ENCODE assay signal across 1 cellular context in the genomic region with DNA sequence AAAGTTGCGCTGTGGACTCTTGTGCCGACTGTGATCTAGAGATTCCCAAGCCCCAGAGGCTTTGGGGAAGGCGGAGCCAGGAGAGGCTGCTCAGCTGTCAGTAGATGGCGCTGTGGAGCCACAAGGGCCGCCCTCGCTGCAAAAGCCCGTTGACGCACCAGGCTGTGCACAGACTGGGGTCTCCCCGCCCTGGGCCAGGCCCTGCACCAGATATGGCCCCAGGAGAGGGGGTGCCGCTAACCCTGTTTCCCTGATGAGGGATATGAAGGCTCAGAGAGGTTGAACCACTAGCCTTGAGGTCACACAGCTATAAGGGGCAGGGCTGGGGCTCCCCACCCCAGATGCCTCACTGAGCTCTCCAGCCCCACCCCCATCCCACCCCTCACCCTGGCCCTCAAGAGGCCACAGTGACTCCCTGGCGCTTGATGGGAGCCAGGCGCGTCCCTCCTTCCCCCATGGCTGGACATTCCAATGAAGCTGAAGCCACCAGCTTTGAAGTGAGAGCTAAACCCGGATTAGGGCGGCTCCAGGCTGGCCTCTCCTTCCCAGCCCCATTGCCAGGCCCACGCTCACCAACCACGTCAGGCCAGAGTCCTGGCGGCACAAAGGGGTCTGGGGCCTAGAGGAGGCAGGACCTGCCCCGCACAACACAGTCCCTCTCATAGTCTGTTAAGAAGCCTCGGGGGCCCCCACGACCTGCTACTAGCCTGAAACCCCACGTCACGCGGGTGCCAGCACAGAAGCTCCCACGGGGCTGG.
TF ChIP-seq lines count a peak whose summit lies in the region.

No MANE protein-coding gene starts in this region.

TF ChIP-seq in HEK293, 187 proteins besides CTCF, POLR2A, EP300 and RAD21 (continued from another document):
- TF ChIP-seq GFI1B (tag by site-specific recombination; IDR thresholded peaks at IDR 0.05) = no peak
- no peak for TF ChIP-seq ZNF571 (tag by site-specific recombination; IDR thresholded peaks at IDR 0.05)
- TF ChIP-seq ZNF133 (tag by site-specific recombination; IDR thresholded peaks at IDR 0.05) = no peak
- TF ChIP-seq ZNF114 (tag by site-specific recombination; IDR thresholded peaks at IDR 0.05) = no peak
- TF ChIP-seq, protein P1, sequence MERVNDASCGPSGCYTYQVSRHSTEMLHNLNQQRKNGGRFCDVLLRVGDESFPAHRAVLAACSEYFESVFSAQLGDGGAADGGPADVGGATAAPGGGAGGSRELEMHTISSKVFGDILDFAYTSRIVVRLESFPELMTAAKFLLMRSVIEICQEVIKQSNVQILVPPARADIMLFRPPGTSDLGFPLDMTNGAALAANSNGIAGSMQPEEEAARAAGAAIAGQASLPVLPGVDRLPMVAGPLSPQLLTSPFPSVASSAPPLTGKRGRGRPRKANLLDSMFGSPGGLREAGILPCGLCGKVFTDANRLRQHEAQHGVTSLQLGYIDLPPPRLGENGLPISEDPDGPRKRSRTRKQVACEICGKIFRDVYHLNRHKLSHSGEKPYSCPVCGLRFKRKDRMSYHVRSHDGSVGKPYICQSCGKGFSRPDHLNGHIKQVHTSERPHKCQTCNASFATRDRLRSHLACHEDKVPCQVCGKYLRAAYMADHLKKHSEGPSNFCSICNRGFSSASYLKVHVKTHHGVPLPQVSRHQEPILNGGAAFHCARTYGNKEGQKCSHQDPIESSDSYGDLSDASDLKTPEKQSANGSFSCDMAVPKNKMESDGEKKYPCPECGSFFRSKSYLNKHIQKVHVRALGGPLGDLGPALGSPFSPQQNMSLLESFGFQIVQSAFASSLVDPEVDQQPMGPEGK (tag by site-specific recombination; IDR thresholded peaks at IDR 0.05) = 0 out of 2 replicates have a peak, but pooled peaks have one; percentile 24
- TF ChIP-seq ZNF626 (tag by site-specific recombination; IDR thresholded peaks at IDR 0.05) = no peak
- no peak for TF ChIP-seq ZIC2 (tag by site-specific recombination; IDR thresholded peaks at IDR 0.05)
- TF ChIP-seq, protein P2, sequence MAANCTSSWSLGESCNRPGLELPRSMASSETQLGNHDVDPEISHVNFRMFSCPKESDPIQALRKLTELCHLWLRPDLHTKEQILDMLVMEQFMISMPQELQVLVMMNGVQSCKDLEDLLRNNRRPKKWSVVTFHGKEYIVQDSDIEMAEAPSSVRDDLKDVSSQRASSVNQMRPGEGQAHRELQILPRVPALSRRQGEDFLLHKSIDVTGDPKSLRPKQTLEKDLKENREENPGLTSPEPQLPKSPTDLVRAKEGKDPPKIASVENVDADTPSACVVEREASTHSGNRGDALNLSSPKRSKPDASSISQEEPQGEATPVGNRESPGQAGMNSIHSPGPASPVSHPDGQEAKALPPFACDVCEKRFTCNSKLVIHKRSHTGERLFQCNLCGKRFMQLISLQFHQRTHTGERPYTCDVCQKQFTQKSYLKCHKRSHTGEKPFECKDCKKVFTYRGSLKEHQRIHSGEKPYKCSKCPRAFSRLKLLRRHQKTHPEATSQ (tag by site-specific recombination; IDR thresholded peaks at IDR 0.05) = no peak
- TF ChIP-seq, protein P3, sequence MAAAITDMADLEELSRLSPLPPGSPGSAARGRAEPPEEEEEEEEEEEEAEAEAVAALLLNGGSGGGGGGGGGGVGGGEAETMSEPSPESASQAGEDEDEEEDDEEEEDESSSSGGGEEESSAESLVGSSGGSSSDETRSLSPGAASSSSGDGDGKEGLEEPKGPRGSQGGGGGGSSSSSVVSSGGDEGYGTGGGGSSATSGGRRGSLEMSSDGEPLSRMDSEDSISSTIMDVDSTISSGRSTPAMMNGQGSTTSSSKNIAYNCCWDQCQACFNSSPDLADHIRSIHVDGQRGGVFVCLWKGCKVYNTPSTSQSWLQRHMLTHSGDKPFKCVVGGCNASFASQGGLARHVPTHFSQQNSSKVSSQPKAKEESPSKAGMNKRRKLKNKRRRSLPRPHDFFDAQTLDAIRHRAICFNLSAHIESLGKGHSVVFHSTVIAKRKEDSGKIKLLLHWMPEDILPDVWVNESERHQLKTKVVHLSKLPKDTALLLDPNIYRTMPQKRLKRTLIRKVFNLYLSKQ (tag by site-specific recombination; IDR thresholded peaks at IDR 0.05; ENCODE audit: borderline replicate concordance) = no peak
- TF ChIP-seq ZNF140 (tag by site-specific recombination; IDR thresholded peaks at IDR 0.05) = no peak
- TF ChIP-seq ZNF654 (tag by site-specific recombination; IDR thresholded peaks at IDR 0.05; ENCODE audit: low read depth) = peak; percentile 93
- TF ChIP-seq MYNN (tag by site-specific recombination; IDR thresholded peaks at IDR 0.05; ENCODE audit: borderline replicate concordance) = no peak
- TF ChIP-seq ZNF112 (tag by site-specific recombination; IDR thresholded peaks at IDR 0.05) = no peak
- TF ChIP-seq ZNF274 (IDR thresholded peaks at IDR 0.05; ENCODE audit: low read length) = no peak
- TF ChIP-seq ZNF274 (tag by site-specific recombination; IDR thresholded peaks at IDR 0.05; ENCODE audit: borderline replicate concordance) = no peak
- no peak for TF ChIP-seq BCL11A (tag by site-specific recombination; IDR thresholded peaks at IDR 0.05; ENCODE audit: low read depth)
- TF ChIP-seq ZNF768 (tag by site-specific recombination; IDR thresholded peaks at IDR 0.05) = peak; percentile 36; the same call in 1 of the 2 replicates
- TF ChIP-seq, protein P4, sequence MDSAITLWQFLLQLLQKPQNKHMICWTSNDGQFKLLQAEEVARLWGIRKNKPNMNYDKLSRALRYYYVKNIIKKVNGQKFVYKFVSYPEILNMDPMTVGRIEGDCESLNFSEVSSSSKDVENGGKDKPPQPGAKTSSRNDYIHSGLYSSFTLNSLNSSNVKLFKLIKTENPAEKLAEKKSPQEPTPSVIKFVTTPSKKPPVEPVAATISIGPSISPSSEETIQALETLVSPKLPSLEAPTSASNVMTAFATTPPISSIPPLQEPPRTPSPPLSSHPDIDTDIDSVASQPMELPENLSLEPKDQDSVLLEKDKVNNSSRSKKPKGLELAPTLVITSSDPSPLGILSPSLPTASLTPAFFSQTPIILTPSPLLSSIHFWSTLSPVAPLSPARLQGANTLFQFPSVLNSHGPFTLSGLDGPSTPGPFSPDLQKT (IDR thresholded peaks at IDR 0.05; ENCODE audit: borderline replicate concordance, low read depth, low read length) = no peak
- no peak for TF ChIP-seq SP2 (tag by site-specific recombination; IDR thresholded peaks at IDR 0.05)
- TF ChIP-seq ZNF175 (tag by site-specific recombination; IDR thresholded peaks at IDR 0.05) = no peak
- TF ChIP-seq, protein P5, sequence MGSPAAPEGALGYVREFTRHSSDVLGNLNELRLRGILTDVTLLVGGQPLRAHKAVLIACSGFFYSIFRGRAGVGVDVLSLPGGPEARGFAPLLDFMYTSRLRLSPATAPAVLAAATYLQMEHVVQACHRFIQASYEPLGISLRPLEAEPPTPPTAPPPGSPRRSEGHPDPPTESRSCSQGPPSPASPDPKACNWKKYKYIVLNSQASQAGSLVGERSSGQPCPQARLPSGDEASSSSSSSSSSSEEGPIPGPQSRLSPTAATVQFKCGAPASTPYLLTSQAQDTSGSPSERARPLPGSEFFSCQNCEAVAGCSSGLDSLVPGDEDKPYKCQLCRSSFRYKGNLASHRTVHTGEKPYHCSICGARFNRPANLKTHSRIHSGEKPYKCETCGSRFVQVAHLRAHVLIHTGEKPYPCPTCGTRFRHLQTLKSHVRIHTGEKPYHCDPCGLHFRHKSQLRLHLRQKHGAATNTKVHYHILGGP (tag by site-specific recombination; IDR thresholded peaks at IDR 0.05) = no peak
- TF ChIP-seq, protein P6, sequence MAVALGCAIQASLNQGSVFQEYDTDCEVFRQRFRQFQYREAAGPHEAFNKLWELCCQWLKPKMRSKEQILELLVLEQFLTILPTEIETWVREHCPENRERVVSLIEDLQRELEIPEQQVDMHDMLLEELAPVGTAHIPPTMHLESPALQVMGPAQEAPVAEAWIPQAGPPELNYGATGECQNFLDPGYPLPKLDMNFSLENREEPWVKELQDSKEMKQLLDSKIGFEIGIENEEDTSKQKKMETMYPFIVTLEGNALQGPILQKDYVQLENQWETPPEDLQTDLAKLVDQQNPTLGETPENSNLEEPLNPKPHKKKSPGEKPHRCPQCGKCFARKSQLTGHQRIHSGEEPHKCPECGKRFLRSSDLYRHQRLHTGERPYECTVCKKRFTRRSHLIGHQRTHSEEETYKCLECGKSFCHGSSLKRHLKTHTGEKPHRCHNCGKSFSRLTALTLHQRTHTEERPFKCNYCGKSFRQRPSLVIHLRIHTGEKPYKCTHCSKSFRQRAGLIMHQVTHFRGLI (tag by site-specific recombination; IDR thresholded peaks at IDR 0.05) = no peak
- no peak for TF ChIP-seq ZNF354C (tag by site-specific recombination; IDR thresholded peaks at IDR 0.05; ENCODE audit: borderline replicate concordance, low read depth)
- TF ChIP-seq ZNF341 (tag by site-specific recombination; IDR thresholded peaks at IDR 0.05; ENCODE audit: low read depth) = peak; percentile 92
- 0 out of 2 replicates have a peak, but pooled peaks have one; percentile 31 for TF ChIP-seq SP7 (tag by site-specific recombination; IDR thresholded peaks at IDR 0.05)
- 0 out of 2 replicates have a peak, but pooled peaks have one; percentile 35 for TF ChIP-seq KLF16 (tag by site-specific recombination; IDR thresholded peaks at IDR 0.05)
- peak; percentile 45; the same call in 1 of the 2 replicates for TF ChIP-seq ZNF10 (tag by site-specific recombination; IDR thresholded peaks at IDR 0.05)
- TF ChIP-seq ZXDB (tag by site-specific recombination; IDR thresholded peaks at IDR 0.05) = peak; percentile 45; the same call in 1 of the 2 replicates
- TF ChIP-seq, protein P7, sequence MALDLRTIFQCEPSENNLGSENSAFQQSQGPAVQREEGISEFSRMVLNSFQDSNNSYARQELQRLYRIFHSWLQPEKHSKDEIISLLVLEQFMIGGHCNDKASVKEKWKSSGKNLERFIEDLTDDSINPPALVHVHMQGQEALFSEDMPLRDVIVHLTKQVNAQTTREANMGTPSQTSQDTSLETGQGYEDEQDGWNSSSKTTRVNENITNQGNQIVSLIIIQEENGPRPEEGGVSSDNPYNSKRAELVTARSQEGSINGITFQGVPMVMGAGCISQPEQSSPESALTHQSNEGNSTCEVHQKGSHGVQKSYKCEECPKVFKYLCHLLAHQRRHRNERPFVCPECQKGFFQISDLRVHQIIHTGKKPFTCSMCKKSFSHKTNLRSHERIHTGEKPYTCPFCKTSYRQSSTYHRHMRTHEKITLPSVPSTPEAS (tag by site-specific recombination; IDR thresholded peaks at IDR 0.05) = no peak
- 0 out of 2 replicates have a peak, but pooled peaks have one; percentile 39 for TF ChIP-seq ZSCAN30 (tag by site-specific recombination; IDR thresholded peaks at IDR 0.05)
- TF ChIP-seq, protein P8, sequence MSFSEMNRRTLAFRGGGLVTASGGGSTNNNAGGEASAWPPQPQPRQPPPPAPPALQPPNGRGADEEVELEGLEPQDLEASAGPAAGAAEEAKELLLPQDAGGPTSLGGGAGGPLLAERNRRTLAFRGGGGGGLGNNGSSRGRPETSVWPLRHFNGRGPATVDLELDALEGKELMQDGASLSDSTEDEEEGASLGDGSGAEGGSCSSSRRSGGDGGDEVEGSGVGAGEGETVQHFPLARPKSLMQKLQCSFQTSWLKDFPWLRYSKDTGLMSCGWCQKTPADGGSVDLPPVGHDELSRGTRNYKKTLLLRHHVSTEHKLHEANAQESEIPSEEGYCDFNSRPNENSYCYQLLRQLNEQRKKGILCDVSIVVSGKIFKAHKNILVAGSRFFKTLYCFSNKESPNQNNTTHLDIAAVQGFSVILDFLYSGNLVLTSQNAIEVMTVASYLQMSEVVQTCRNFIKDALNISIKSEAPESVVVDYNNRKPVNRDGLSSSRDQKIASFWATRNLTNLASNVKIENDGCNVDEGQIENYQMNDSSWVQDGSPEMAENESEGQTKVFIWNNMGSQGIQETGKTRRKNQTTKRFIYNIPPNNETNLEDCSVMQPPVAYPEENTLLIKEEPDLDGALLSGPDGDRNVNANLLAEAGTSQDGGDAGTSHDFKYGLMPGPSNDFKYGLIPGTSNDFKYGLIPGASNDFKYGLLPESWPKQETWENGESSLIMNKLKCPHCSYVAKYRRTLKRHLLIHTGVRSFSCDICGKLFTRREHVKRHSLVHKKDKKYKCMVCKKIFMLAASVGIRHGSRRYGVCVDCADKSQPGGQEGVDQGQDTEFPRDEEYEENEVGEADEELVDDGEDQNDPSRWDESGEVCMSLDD (tag by site-specific recombination; IDR thresholded peaks at IDR 0.05) = peak; percentile 47; the same call in 1 of the 2 replicates
- TF ChIP-seq SP3 (tag by site-specific recombination; IDR thresholded peaks at IDR 0.05) = peak; percentile 33; the same call in 1 of the 2 replicates
- TF ChIP-seq ZNF596 (tag by site-specific recombination; IDR thresholded peaks at IDR 0.05) = no peak
- TF ChIP-seq ZNF416 (tag by site-specific recombination; IDR thresholded peaks at IDR 0.05) = no peak
- no peak for TF ChIP-seq TCF7L2 (IDR thresholded peaks at IDR 0.05; ENCODE audit: borderline replicate concordance, low read depth, low read length)
- TF ChIP-seq ZNF202 (tag by site-specific recombination; IDR thresholded peaks at IDR 0.05; ENCODE audit: borderline replicate concordance) = no peak
- 0 out of 2 replicates have a peak, but pooled peaks have one; percentile 21 for TF ChIP-seq ZBTB8A (tag by site-specific recombination; IDR thresholded peaks at IDR 0.05)
- no peak for TF ChIP-seq RBAK (tag by site-specific recombination; IDR thresholded peaks at IDR 0.05)
- TF ChIP-seq ZNF561 (tag by site-specific recombination; IDR thresholded peaks at IDR 0.05; ENCODE audit: borderline replicate concordance) = no peak
- TF ChIP-seq, protein P9, sequence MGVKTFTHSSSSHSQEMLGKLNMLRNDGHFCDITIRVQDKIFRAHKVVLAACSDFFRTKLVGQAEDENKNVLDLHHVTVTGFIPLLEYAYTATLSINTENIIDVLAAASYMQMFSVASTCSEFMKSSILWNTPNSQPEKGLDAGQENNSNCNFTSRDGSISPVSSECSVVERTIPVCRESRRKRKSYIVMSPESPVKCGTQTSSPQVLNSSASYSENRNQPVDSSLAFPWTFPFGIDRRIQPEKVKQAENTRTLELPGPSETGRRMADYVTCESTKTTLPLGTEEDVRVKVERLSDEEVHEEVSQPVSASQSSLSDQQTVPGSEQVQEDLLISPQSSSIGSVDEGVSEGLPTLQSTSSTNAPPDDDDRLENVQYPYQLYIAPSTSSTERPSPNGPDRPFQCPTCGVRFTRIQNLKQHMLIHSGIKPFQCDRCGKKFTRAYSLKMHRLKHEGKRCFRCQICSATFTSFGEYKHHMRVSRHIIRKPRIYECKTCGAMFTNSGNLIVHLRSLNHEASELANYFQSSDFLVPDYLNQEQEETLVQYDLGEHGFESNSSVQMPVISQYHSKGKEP (tag by site-specific recombination; IDR thresholded peaks at IDR 0.05) = no peak
- no peak for TF ChIP-seq ZBTB1 (tag by site-specific recombination; IDR thresholded peaks at IDR 0.05)
- no peak for TF ChIP-seq ZNF514 (tag by site-specific recombination; IDR thresholded peaks at IDR 0.05)
TF ChIP-seq in HEK293: peak in this region for 14.
